Comparison of ENCODE assay signal across 1 cellular context in the genomic region with DNA sequence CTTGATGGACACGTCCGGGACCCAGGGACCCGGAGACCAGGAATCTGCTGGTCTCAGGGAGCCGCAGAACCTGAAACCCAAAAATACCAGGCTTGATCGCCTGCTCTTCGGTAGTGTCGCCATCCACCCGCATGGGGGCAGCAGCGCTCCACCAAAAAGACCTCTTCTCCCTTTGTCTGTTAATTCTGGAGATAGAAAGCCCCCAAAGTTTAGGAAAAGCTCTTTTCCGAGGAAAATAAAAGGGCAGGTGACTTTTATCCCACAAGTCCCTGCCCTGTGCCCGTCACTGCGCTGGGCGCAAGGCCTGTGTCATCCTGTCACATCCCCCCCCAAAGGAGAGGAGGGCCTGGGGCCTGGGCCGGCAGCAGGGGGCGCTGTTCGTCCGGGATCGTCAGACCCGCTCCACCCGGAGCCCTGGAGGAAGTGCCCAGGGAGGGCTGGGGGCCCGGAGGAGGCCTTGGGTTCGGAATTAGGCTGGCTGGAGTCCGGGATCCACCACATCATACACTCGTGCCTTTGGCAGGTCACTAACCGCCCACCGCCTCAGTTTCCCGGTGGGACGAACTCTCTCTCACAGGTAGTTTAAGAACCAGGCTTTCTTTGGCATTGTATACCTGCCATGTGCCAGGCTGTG.
A peak's percentile ranks its signal among the peaks of the same experiment; 100 is the strongest.
TF ChIP-seq lines count a peak whose summit lies in the region.

No MANE protein-coding gene starts in this region.

TF ChIP-seq in GM12878, 131 proteins besides CTCF, POLR2A, EP300 and RAD21 (continued from another document and continues in another):
- TF ChIP-seq, protein P1, sequence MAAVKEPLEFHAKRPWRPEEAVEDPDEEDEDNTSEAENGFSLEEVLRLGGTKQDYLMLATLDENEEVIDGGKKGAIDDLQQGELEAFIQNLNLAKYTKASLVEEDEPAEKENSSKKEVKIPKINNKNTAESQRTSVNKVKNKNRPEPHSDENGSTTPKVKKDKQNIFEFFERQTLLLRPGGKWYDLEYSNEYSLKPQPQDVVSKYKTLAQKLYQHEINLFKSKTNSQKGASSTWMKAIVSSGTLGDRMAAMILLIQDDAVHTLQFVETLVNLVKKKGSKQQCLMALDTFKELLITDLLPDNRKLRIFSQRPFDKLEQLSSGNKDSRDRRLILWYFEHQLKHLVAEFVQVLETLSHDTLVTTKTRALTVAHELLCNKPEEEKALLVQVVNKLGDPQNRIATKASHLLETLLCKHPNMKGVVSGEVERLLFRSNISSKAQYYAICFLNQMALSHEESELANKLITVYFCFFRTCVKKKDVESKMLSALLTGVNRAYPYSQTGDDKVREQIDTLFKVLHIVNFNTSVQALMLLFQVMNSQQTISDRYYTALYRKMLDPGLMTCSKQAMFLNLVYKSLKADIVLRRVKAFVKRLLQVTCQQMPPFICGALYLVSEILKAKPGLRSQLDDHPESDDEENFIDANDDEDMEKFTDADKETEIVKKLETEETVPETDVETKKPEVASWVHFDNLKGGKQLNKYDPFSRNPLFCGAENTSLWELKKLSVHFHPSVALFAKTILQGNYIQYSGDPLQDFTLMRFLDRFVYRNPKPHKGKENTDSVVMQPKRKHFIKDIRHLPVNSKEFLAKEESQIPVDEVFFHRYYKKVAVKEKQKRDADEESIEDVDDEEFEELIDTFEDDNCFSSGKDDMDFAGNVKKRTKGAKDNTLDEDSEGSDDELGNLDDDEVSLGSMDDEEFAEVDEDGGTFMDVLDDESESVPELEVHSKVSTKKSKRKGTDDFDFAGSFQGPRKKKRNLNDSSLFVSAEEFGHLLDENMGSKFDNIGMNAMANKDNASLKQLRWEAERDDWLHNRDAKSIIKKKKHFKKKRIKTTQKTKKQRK (IDR thresholded peaks at IDR 0.05; ENCODE audit: low read depth, low read length) = no peak
- TF ChIP-seq TCF12 (IDR thresholded peaks at IDR 0.05; ENCODE audit: low read depth, low read length) = peak; percentile 53; the same call in 1 of the 2 replicates
- TF ChIP-seq POU2F2 (IDR thresholded peaks at IDR 0.05; ENCODE audit: borderline replicate concordance, low read depth, low read length) = peak; percentile 29; the same call in 1 of the 3 replicates
- TF ChIP-seq POLR2AphosphoS5 (IDR thresholded peaks at IDR 0.05; ENCODE audit: low read length) = peak; percentile 28; the same call in 1 of the 2 replicates
- TF ChIP-seq ZNF217 (IDR thresholded peaks at IDR 0.05) = 0 out of 2 replicates have a peak, but pooled peaks have one; percentile 11
- TF ChIP-seq RB1 (IDR thresholded peaks at IDR 0.05; ENCODE audit: borderline replicate concordance) = peak; percentile 79; the same call in 1 of the 2 replicates
- no peak for TF ChIP-seq MYB (IDR thresholded peaks at IDR 0.05; ENCODE audit: borderline replicate concordance, low read depth, low read length)
- TF ChIP-seq ZSCAN29 (IDR thresholded peaks at IDR 0.05) = 0 out of 2 replicates have a peak, but pooled peaks have one; percentile 67
- TF ChIP-seq, protein P2, sequence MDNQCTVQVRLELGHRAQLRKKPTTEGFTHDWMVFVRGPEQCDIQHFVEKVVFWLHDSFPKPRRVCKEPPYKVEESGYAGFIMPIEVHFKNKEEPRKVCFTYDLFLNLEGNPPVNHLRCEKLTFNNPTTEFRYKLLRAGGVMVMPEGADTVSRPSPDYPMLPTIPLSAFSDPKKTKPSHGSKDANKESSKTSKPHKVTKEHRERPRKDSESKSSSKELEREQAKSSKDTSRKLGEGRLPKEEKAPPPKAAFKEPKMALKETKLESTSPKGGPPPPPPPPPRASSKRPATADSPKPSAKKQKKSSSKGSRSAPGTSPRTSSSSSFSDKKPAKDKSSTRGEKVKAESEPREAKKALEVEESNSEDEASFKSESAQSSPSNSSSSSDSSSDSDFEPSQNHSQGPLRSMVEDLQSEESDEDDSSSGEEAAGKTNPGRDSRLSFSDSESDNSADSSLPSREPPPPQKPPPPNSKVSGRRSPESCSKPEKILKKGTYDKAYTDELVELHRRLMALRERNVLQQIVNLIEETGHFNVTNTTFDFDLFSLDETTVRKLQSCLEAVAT (IDR thresholded peaks at IDR 0.05) = peak; percentile 7; the same call in 1 of the 2 replicates
- TF ChIP-seq ASH2L (IDR thresholded peaks at IDR 0.05; ENCODE audit: borderline replicate concordance, low read depth) = peak; percentile 52; the same call in 1 of the 2 replicates
- TF ChIP-seq, protein P3, sequence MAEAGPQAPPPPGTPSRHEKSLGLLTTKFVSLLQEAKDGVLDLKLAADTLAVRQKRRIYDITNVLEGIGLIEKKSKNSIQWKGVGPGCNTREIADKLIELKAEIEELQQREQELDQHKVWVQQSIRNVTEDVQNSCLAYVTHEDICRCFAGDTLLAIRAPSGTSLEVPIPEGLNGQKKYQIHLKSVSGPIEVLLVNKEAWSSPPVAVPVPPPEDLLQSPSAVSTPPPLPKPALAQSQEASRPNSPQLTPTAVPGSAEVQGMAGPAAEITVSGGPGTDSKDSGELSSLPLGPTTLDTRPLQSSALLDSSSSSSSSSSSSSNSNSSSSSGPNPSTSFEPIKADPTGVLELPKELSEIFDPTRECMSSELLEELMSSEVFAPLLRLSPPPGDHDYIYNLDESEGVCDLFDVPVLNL (IDR thresholded peaks at IDR 0.05; ENCODE audit: low read depth, low read length) = no peak
- peak; percentile 21 for TF ChIP-seq NBN (IDR thresholded peaks at IDR 0.05)
- 0 out of 2 replicates have a peak, but pooled peaks have one; percentile 27 for TF ChIP-seq LARP7 (IDR thresholded peaks at IDR 0.05)
- peak; percentile 69; the same call in 1 of the 2 replicates for TF ChIP-seq SPI1 (IDR thresholded peaks at IDR 0.05; ENCODE audit: borderline replicate concordance, insufficient read depth, low read depth, low read length)
- no peak for TF ChIP-seq SREBF1 (IDR thresholded peaks at IDR 0.05; ENCODE audit: low read length)
- TF ChIP-seq, protein P4, sequence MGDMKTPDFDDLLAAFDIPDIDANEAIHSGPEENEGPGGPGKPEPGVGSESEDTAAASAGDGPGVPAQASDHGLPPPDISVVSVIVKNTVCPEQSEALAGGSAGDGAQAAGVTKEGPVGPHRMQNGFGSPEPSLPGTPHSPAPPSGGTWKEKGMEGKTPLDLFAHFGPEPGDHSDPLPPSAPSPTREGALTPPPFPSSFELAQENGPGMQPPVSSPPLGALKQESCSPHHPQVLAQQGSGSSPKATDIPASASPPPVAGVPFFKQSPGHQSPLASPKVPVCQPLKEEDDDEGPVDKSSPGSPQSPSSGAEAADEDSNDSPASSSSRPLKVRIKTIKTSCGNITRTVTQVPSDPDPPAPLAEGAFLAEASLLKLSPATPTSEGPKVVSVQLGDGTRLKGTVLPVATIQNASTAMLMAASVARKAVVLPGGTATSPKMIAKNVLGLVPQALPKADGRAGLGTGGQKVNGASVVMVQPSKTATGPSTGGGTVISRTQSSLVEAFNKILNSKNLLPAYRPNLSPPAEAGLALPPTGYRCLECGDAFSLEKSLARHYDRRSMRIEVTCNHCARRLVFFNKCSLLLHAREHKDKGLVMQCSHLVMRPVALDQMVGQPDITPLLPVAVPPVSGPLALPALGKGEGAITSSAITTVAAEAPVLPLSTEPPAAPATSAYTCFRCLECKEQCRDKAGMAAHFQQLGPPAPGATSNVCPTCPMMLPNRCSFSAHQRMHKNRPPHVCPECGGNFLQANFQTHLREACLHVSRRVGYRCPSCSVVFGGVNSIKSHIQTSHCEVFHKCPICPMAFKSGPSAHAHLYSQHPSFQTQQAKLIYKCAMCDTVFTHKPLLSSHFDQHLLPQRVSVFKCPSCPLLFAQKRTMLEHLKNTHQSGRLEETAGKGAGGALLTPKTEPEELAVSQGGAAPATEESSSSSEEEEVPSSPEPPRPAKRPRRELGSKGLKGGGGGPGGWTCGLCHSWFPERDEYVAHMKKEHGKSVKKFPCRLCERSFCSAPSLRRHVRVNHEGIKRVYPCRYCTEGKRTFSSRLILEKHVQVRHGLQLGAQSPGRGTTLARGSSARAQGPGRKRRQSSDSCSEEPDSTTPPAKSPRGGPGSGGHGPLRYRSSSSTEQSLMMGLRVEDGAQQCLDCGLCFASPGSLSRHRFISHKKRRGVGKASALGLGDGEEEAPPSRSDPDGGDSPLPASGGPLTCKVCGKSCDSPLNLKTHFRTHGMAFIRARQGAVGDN (IDR thresholded peaks at IDR 0.05) = peak; percentile 94
- TF ChIP-seq, protein P5, sequence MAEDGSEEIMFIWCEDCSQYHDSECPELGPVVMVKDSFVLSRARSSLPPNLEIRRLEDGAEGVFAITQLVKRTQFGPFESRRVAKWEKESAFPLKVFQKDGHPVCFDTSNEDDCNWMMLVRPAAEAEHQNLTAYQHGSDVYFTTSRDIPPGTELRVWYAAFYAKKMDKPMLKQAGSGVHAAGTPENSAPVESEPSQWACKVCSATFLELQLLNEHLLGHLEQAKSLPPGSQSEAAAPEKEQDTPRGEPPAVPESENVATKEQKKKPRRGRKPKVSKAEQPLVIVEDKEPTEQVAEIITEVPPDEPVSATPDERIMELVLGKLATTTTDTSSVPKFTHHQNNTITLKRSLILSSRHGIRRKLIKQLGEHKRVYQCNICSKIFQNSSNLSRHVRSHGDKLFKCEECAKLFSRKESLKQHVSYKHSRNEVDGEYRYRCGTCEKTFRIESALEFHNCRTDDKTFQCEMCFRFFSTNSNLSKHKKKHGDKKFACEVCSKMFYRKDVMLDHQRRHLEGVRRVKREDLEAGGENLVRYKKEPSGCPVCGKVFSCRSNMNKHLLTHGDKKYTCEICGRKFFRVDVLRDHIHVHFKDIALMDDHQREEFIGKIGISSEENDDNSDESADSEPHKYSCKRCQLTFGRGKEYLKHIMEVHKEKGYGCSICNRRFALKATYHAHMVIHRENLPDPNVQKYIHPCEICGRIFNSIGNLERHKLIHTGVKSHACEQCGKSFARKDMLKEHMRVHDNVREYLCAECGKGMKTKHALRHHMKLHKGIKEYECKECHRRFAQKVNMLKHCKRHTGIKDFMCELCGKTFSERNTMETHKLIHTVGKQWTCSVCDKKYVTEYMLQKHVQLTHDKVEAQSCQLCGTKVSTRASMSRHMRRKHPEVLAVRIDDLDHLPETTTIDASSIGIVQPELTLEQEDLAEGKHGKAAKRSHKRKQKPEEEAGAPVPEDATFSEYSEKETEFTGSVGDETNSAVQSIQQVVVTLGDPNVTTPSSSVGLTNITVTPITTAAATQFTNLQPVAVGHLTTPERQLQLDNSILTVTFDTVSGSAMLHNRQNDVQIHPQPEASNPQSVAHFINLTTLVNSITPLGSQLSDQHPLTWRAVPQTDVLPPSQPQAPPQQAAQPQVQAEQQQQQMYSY (CRISPR knock-in tag; IDR thresholded peaks at IDR 0.05) = no peak
- TF ChIP-seq HCFC1 (IDR thresholded peaks at IDR 0.05; ENCODE audit: low read length) = peak; percentile 52; the same call in 1 of the 2 replicates
- peak; percentile 68; the same call in 1 of the 2 replicates for TF ChIP-seq YY1 (IDR thresholded peaks at IDR 0.05; ENCODE audit: low read depth, low read length)
- TF ChIP-seq ETV6 (conservative IDR thresholded peaks at IDR 0.05 in 1 of 2, IDR thresholded peaks at IDR 0.05 in 1 of 2; ENCODE audit: borderline replicate concordance in 1 of 2, low read depth in 1 of 2) = peak in 1 of 2 experiments; percentile 56; a peak in 1 of 4 replicates
- TF ChIP-seq, protein P6, sequence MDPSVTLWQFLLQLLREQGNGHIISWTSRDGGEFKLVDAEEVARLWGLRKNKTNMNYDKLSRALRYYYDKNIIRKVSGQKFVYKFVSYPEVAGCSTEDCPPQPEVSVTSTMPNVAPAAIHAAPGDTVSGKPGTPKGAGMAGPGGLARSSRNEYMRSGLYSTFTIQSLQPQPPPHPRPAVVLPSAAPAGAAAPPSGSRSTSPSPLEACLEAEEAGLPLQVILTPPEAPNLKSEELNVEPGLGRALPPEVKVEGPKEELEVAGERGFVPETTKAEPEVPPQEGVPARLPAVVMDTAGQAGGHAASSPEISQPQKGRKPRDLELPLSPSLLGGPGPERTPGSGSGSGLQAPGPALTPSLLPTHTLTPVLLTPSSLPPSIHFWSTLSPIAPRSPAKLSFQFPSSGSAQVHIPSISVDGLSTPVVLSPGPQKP (IDR thresholded peaks at IDR 0.05; ENCODE audit: low read depth, low read length) = 0 out of 2 replicates have a peak, but pooled peaks have one; percentile 19
- TF ChIP-seq, protein P7, sequence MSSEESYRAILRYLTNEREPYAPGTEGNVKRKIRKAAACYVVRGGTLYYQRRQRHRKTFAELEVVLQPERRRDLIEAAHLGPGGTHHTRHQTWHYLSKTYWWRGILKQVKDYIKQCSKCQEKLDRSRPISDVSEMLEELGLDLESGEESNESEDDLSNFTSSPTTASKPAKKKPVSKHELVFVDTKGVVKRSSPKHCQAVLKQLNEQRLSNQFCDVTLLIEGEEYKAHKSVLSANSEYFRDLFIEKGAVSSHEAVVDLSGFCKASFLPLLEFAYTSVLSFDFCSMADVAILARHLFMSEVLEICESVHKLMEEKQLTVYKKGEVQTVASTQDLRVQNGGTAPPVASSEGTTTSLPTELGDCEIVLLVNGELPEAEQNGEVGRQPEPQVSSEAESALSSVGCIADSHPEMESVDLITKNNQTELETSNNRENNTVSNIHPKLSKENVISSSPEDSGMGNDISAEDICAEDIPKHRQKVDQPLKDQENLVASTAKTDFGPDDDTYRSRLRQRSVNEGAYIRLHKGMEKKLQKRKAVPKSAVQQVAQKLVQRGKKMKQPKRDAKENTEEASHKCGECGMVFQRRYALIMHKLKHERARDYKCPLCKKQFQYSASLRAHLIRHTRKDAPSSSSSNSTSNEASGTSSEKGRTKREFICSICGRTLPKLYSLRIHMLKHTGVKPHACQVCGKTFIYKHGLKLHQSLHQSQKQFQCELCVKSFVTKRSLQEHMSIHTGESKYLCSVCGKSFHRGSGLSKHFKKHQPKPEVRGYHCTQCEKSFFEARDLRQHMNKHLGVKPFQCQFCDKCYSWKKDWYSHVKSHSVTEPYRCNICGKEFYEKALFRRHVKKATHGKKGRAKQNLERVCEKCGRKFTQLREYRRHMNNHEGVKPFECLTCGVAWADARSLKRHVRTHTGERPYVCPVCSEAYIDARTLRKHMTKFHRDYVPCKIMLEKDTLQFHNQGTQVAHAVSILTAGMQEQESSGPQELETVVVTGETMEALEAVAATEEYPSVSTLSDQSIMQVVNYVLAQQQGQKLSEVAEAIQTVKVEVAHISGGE (CRISPR knock-in tag; IDR thresholded peaks at IDR 0.05) = no peak; the same call in 1 of the 2 replicates
- peak; percentile 37; the same call in 1 of the 2 replicates for TF ChIP-seq TBL1XR1 (IDR thresholded peaks at IDR 0.05; ENCODE audit: low read depth, low read length)
- no peak for TF ChIP-seq ZNF274 (IDR thresholded peaks at IDR 0.05; ENCODE audit: insufficient read depth, insufficient read length)
- TF ChIP-seq BHLHE40 (IDR thresholded peaks at IDR 0.05; ENCODE audit: borderline replicate concordance in 1 of 2, low read depth in 2 of 2, low read length in 1 of 2) = peak; percentile 44 to 54; a peak in 2 of 4 replicates
- TF ChIP-seq IRF4 (IDR thresholded peaks at IDR 0.05; ENCODE audit: low read depth, low read length) = no peak
- peak; percentile 51 for TF ChIP-seq TAF1 (IDR thresholded peaks at IDR 0.05; ENCODE audit: borderline replicate concordance, low read depth, low read length)
- TF ChIP-seq PML (IDR thresholded peaks at IDR 0.05; ENCODE audit: low read length) = no peak
- TF ChIP-seq, protein P8, sequence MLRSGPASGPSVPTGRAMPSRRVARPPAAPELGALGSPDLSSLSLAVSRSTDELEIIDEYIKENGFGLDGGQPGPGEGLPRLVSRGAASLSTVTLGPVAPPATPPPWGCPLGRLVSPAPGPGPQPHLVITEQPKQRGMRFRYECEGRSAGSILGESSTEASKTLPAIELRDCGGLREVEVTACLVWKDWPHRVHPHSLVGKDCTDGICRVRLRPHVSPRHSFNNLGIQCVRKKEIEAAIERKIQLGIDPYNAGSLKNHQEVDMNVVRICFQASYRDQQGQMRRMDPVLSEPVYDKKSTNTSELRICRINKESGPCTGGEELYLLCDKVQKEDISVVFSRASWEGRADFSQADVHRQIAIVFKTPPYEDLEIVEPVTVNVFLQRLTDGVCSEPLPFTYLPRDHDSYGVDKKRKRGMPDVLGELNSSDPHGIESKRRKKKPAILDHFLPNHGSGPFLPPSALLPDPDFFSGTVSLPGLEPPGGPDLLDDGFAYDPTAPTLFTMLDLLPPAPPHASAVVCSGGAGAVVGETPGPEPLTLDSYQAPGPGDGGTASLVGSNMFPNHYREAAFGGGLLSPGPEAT (IDR thresholded peaks at IDR 0.05; ENCODE audit: low read depth) = peak; percentile 6; the same call in 1 of the 2 replicates
- peak; percentile 46; the same call in 1 of the 2 replicates for TF ChIP-seq GATAD2B (conservative IDR thresholded peaks at IDR 0.05; ENCODE audit: low read depth)
- peak; percentile 95 for TF ChIP-seq ZNF207 (IDR thresholded peaks at IDR 0.05; ENCODE audit: borderline replicate concordance)
